Comparison of ENCODE assay signal across 22 cellular contexts in the genomic region with DNA sequence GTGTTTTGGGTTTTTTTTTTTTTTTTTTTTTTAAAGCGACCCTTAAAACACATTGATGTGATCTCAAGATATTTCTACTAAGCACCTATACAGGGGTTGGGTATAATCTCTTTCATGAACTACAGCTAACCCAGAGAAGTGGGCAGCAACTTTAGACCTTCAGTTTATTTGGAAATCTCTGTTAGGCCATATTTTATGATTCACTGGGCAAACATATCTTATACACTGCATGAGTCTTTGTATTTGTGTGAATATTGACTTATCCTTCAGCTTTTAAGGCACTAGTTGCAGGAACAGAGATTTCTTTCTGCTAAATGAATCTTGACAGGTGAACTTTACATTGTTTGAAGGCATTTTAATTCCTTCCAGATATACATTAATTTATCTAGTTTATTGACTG.
"Had no signal": no experiment of that assay in that cellular context is flagged by ENCODE, and none has a peak within 500 bp of the region (broad histone marks: within the 10 kb centered on the region; RNA-seq: fewer than 3 reads in every experiment).

No MANE protein-coding gene starts in this region.

- DNase-seq: endodermal cell; erythroblast; foreskin keratinocyte; head of caudate nucleus; hypothalamus; kidney glomerular epithelial cell; mammary epithelial cell; occipital lobe; stimulated activated CD4-positive, alpha-beta T cell treated with anti-CD3 and anti-CD28 coated beads, Interleukin-2, amount 100 ng/mL, for 24 hours; stimulated activated CD4-positive, alpha-beta T cell treated with anti-CD3 and anti-CD28 coated beads, Interleukin-4, amount 100 ng/mL, for 4 hours; stimulated activated naive B cell treated with anti-CD40 and anti-IgM and Interleukin-4, amounts not matched to agents 10 μg/mL and 1 μg/mL and 100 μg/mL, for 72 hours; stomach; substantia nigra; transverse colon had no signal

- H3K27me3 ChIP-seq: foreskin keratinocyte, neural progenitor cell, stomach, transverse colon had no signal

- H3K9me3 ChIP-seq: prostate gland, stomach, thoracic aorta, transverse colon had no signal

- H3K27ac ChIP-seq: foreskin keratinocyte, neural progenitor cell, parathyroid adenoma, prostate gland, thoracic aorta had no signal

- FAIRE-seq: endothelial cell of umbilical vein, islet of Langerhans had no signal

- H3K4me1 ChIP-seq: foreskin keratinocyte, neural progenitor cell, prostate gland had no signal

- H3K4me3 ChIP-seq: neural progenitor cell, prostate gland, stomach, thoracic aorta, transverse colon had no signal

- ATAC-seq: foreskin keratinocyte; left lobe of liver; natural killer cell treated with Interleukin-12 subunit alpha and Interleukin-12 subunit beta and Interleukin-15 and Interleukin-18, amount 100 ng/mL, for 72 hours; stimulated activated naive B cell treated with anti-CD40 and anti-IgM and Interleukin-4, amounts not matched to agents 10 μg/mL and 1 μg/mL and 100 μg/mL, for 72 hours had no signal

- H3K4me2 ChIP-seq: neural progenitor cell had no signal

- H3K36me3 ChIP-seq: neural progenitor cell, prostate gland, stomach, thoracic aorta, transverse colon had no signal
